23 cellular contexts compared by ENCODE assay signal in the genomic region with DNA sequence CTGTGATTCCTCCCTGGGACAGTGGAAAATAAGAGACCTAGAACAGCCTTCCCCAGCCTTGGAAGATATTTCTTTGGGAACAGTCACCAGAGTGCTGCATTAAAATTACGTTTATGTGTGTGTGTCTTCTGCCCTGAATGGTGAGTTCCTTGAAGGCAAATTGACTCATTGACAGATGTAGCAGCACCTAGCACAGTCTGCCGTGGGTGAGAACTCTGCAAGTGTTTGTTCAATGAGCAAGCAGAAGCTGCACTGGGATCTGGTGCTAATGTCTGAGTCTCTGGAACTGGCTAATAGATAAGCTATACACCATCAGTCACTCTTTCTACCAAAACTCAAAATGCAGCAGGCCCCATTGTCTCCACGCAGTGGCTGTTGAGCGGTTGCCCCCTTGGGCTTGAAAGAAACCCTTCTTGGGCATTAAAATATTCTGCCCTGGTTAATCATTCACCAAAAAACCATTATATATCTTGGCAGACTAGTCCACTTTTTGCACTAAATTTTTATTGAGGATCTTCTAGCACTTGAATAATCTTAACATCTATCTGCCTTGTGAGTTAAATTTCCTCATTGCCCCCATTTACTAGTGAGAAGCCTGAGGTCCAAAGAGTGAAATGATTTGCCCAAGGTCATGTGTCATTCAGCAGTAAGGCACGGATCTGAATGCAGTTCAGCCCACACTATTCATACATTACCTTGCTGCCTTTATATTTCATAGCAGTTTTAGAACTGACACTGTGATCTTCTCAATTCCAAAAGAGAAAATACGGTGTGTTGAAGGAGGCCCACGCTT.
DNase-seq lines count a peak whose midpoint lies in the region; ATAC-seq, FAIRE-seq and TF ChIP-seq lines count a peak whose summit lies in the region.
"Had no signal": no experiment of that assay in that cellular context is flagged by ENCODE, and none has a peak within 500 bp of the region (broad histone marks: within the 10 kb centered on the region; RNA-seq: fewer than 3 reads in every experiment).

No MANE protein-coding gene starts in this region.

- H3K9ac ChIP-seq in GM12878 (ENCODE audit: control insufficient read depth, insufficient read depth, low read length): no peak overlapping the region
- H3K9ac ChIP-seq: GM23248 had no signal

- DNase-seq in NCI-H2171 treated with DMSO at 0.1 percent for 48 hours (lab: John Stamatoyannopoulos, UW): peak; percentile 7
- no peak for DNase-seq in NCI-H2171 (lab: John Stamatoyannopoulos, UW)
- DNase-seq in GM12878 (ENCODE audit: low read depth, low spot score): peak; percentile 1
- DNase-seq in head of caudate nucleus: peak in 29 of 42 donors; percentile 10 to 80 (median 47)
- DNase-seq in renal cortical epithelial cell (ENCODE audit: low read depth): peak; percentile 6
- no peak for DNase-seq in cerebellum (ENCODE audit: low spot score)
- no peak for DNase-seq in osteoblast (ENCODE audit: insufficient read length, low spot score, missing footprints)
- DNase-seq: DMS79, GM23248, H9, HFFc6, NCI-H1092 treated with DMSO at 0.1 percent for 48 hours, NCI-H1436 treated with DMSO at 0.1 percent for 48 hours, NCI-H1930, NCI-H345, SJCRH30 had no signal

- in situ Hi-C loops in GM12878 (cut with MboI): no loop called here

- H3K9me3 ChIP-seq in GM12878 (replicated peaks; ENCODE audit: control insufficient read depth, insufficient read depth, low read length): no peaks in the 10 kb centered on the region
- no peaks in the 10 kb centered on the region for H3K9me3 ChIP-seq in osteoblast (ENCODE audit: low read depth, low read length)
- H3K9me3 ChIP-seq: SJCRH30 had no signal

- TF ChIP-seq EP300 in GM12878 (IDR thresholded peaks at IDR 0.05; ENCODE audit: borderline replicate concordance in 1 of 2, control insufficient read depth in 1 of 2, low read depth in 2 of 2, low read length in 2 of 2): no peak

- no peak for TF ChIP-seq CTCF in GM12878 (IDR thresholded peaks at IDR 0.05 in 2 of 3, conservative IDR thresholded peaks at IDR 0.05 in 1 of 3; ENCODE audit: control insufficient read depth in 2 of 3, extremely low read depth in 1 of 3, insufficient read depth in 1 of 3, low read depth in 3 of 3, low read length in 3 of 3)
- no peak for TF ChIP-seq CTCF in osteoblast (IDR thresholded peaks at IDR 0.05; ENCODE audit: extremely low read depth, low read depth, low read length)

- H3K4me1 ChIP-seq in GM12878 (ENCODE audit: control insufficient read depth, insufficient read depth, low read length): no peaks in the 10 kb centered on the region
- no peaks in the 10 kb centered on the region for H3K4me1 ChIP-seq in osteoblast (ENCODE audit: insufficient read depth, low read length)

- H3K27me3 ChIP-seq in GM12878 (replicated peaks in 1 of 2; ENCODE audit: control insufficient read depth in 2 of 2, insufficient read depth in 2 of 2, low read length in 1 of 2): peaks cover 3 to 4% of the 10 kb centered on the region in 2 experiments; a peak in 2 of 4 replicates
- H3K27me3 ChIP-seq in osteoblast (ENCODE audit: insufficient read depth, low read length): peaks cover 4% of the 10 kb centered on the region
- H3K27me3 ChIP-seq: SJCRH30 had no signal

- H4K20me1 ChIP-seq in GM12878 (ENCODE audit: control insufficient read depth, insufficient read depth): no peaks in the 10 kb centered on the region
- H4K20me1 ChIP-seq in osteoblast (ENCODE audit: insufficient read depth, low read length): no peaks in the 10 kb centered on the region

- no peak overlapping the region for H3K27ac ChIP-seq in GM12878 (ENCODE audit: control insufficient read depth, insufficient read depth)
- no peak overlapping the region for H3K27ac ChIP-seq in osteoblast (ENCODE audit: low read depth, low read length)
- H3K27ac ChIP-seq: 22Rv1, GM23248, HL-60, SJCRH30 had no signal

- H2AFZ ChIP-seq in GM12878 (ENCODE audit: control insufficient read depth, low read depth, low read length): no peak overlapping the region
- no peak overlapping the region for H2AFZ ChIP-seq in osteoblast (ENCODE audit: low read length)
- H2AFZ ChIP-seq: GM23248 had no signal

- CTCF ChIA-PET in GM12878 (lab: Yijun Ruan, JAX): no interaction called here

- SMC1A ChIA-PET in GM12878 (lab: Charles Lee; ENCODE audit: uncharacterized antibody, unreplicated experiment): no interaction called here

- no peaks in the 10 kb centered on the region for H3K79me2 ChIP-seq in GM12878 (ENCODE audit: control insufficient read depth, insufficient read depth, low read length)
- H3K79me2 ChIP-seq in osteoblast (ENCODE audit: insufficient read depth, low read length): no peaks in the 10 kb centered on the region

- intact Hi-C loops in GM12878 (cut with micrococcal nuclease; ENCODE audit: unreplicated experiment) (no loop called here), head of caudate nucleus (cut with DNase I) (no loop called here)

- TF ChIP-seq POLR2A in GM12878 (IDR thresholded peaks at IDR 0.05; ENCODE audit: low read depth, low read length): no peak

- no peak for FAIRE-seq in GM12878 (lab: Jason Lieb, UNC)
- FAIRE-seq: D721Med, HepG2, K562, RCC 7860 had no signal

- POLR2A ChIA-PET in GM12878 (lab: Charles Lee): no interaction called here

- RAD21 ChIA-PET in GM12878 (lab: Charles Lee; ENCODE audit: unreplicated experiment): no interaction called here

- ATAC-seq in GM12878: no peak
- ATAC-seq in HG03521 (IDR thresholded peaks at IDR 0.05; ENCODE audit: unreplicated experiment): no peak
- ATAC-seq: HepG2, K562 had no signal

- no peak overlapping the region for H3K4me2 ChIP-seq in GM12878 (ENCODE audit: control insufficient read depth, insufficient read depth)
- H3K4me2 ChIP-seq in osteoblast (ENCODE audit: insufficient read depth, low read length): no peak overlapping the region

- no TSS peak for BruUV-seq in GM12878 (replicated peaks; lab: Mats Ljungman, UMichigan)

- WGBS in GM12878 (ENCODE audit: insufficient coverage, insufficient replicate concordance, low lambda C conversion rate, missing lambda C conversion rate): 19% methylated on average over 7 of the region's 7 CpGs

- H3K36me3 ChIP-seq in GM12878 (ENCODE audit: control insufficient read depth in 2 of 2, insufficient read depth in 2 of 2, low read length in 1 of 2): no peaks in the 10 kb centered on the region
- H3K36me3 ChIP-seq in osteoblast (ENCODE audit: insufficient read depth, low read length): no peaks in the 10 kb centered on the region
- H3K36me3 ChIP-seq: SJCRH30 had no signal

- TF ChIP-seq RAD21 in GM12878 (IDR thresholded peaks at IDR 0.05; ENCODE audit: insufficient read depth, low read depth, low read length): no peak

- H3K4me3 ChIP-seq in GM12878 (no peak overlapping the region), osteoblast (ENCODE audit: insufficient read depth, low read length) (no peak overlapping the region)
- H3K4me3 ChIP-seq: GM23248, K562, SJCRH30 had no signal

TF ChIP-seq in GM12878, 131 proteins besides CTCF, POLR2A, EP300 and RAD21 (continues in another document):
- no peak for TF ChIP-seq DPF2 (IDR thresholded peaks at IDR 0.05)
- no peak for TF ChIP-seq GABPA (IDR thresholded peaks at IDR 0.05; ENCODE audit: low read depth)
- no peak for TF ChIP-seq PAX8 (IDR thresholded peaks at IDR 0.05)
- TF ChIP-seq, protein P1, sequence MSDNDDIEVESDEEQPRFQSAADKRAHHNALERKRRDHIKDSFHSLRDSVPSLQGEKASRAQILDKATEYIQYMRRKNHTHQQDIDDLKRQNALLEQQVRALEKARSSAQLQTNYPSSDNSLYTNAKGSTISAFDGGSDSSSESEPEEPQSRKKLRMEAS (IDR thresholded peaks at IDR 0.05; ENCODE audit: low read depth, low read length): no peak
- TF ChIP-seq, protein P2, sequence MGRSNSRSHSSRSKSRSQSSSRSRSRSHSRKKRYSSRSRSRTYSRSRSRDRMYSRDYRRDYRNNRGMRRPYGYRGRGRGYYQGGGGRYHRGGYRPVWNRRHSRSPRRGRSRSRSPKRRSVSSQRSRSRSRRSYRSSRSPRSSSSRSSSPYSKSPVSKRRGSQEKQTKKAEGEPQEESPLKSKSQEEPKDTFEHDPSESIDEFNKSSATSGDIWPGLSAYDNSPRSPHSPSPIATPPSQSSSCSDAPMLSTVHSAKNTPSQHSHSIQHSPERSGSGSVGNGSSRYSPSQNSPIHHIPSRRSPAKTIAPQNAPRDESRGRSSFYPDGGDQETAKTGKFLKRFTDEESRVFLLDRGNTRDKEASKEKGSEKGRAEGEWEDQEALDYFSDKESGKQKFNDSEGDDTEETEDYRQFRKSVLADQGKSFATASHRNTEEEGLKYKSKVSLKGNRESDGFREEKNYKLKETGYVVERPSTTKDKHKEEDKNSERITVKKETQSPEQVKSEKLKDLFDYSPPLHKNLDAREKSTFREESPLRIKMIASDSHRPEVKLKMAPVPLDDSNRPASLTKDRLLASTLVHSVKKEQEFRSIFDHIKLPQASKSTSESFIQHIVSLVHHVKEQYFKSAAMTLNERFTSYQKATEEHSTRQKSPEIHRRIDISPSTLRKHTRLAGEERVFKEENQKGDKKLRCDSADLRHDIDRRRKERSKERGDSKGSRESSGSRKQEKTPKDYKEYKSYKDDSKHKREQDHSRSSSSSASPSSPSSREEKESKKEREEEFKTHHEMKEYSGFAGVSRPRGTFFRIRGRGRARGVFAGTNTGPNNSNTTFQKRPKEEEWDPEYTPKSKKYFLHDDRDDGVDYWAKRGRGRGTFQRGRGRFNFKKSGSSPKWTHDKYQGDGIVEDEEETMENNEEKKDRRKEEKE (IDR thresholded peaks at IDR 0.05): no peak
- no peak for TF ChIP-seq STAT1 (conservative IDR thresholded peaks at IDR 0.05)
- TF ChIP-seq, protein P3, sequence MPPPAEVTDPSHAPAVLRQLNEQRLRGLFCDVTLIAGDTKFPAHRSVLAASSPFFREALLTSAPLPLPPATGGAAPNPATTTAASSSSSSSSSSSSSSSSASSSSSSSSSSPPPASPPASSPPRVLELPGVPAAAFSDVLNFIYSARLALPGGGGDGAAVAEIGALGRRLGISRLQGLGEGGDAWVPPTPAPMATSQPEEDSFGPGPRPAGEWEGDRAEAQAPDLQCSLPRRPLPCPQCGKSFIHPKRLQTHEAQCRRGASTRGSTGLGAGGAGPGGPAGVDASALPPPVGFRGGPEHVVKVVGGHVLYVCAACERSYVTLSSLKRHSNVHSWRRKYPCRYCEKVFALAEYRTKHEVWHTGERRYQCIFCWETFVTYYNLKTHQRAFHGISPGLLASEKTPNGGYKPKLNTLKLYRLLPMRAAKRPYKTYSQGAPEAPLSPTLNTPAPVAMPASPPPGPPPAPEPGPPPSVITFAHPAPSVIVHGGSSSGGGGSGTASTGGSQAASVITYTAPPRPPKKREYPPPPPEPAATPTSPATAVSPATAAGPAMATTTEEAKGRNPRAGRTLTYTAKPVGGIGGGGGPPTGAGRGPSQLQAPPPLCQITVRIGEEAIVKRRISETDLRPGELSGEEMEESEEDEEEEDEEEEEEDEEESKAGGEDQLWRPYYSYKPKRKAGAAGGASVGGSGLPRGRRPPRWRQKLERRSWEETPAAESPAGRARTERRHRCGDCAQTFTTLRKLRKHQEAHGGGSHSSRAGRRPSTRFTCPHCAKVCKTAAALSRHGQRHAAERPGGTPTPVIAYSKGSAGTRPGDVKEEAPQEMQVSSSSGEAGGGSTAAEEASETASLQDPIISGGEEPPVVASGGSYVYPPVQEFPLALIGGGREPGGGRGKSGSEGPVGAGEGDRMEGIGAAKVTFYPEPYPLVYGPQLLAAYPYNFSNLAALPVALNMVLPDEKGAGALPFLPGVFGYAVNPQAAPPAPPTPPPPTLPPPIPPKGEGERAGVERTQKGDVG (CRISPR knock-in tag; IDR thresholded peaks at IDR 0.05): no peak

Comparison
In these comparisons a context has a peak if more than half of its experiments do, and no peak if none do; other contexts are left out.
1. DNase-seq: peak in NCI-H2171 treated with DMSO at 0.1 percent for 48 hours (single experiment), GM12878 (single experiment), head of caudate nucleus (29 of 42) and renal cortical epithelial cell (single experiment); none in NCI-H2171 (single experiment), cerebellum (single experiment) and osteoblast (single experiment).